9 cellular contexts compared by ENCODE assay signal in genomic region chr14:99524804-99525698, GRCh38. TPM values are rescaled to one million over a fixed set of nuclear protein-coding genes. Genes with fewer than 3 reads are reported as not detected.
A peak's percentile ranks its signal among the peaks of the same experiment; 100 is the strongest.
DNase-seq lines count a peak whose midpoint lies in the region; ATAC-seq and TF ChIP-seq lines count a peak whose summit lies in the region.
"Had no signal": no experiment of that assay in that cellular context is flagged by ENCODE, and none has a peak within 500 bp of the region (broad histone marks: within the 10 kb centered on the region; RNA-seq: fewer than 3 reads in every experiment).

No MANE protein-coding gene starts in this region.

- TF ChIP-seq CTCF in CD8-positive, alpha-beta T cell (IDR thresholded peaks at IDR 0.05), result no peak
- TF ChIP-seq CTCF in brain (conservative IDR thresholded peaks at IDR 0.05), result peak; percentile 42 to 55

- POLR2A ChIA-PET in CD8-positive, alpha-beta T cell (lab: Charles Lee), result interaction anchor here (0.6 to 1.0 kb wide), 3 partner anchors 44 to 79 kb away, joined by 3 to 4 read pairs (median 3); partner anchors contain the start of genes CCDC85C and SETD3

- no peak overlapping the region for H3K23ac ChIP-seq in mesenchymal stem cell (ENCODE audit: low read length in 2 of 2)

- H3K18ac ChIP-seq in mesenchymal stem cell (ENCODE audit: low read depth in 1 of 2, low read length in 2 of 2), result peak overlapping the region in 1 of 2 experiments; percentile 14

- 67% methylated on average over 13 of the region's 17 CpGs for WGBS in mesenchymal stem cell

- H4K20me1 ChIP-seq in Karpas-422 (ENCODE audit: insufficient read depth, low read depth, low read length), result no peaks in the 10 kb centered on the region; the same call in 1 of the 2 replicates

- H3K9me2 ChIP-seq in Karpas-422 (replicated peaks; ENCODE audit: insufficient read depth, low read length), result no peaks in the 10 kb centered on the region

- H3K4me1 Mint-ChIP-seq in CD8-positive, alpha-beta T cell (ENCODE audit: low read depth), result peaks cover 12% of the 10 kb centered on the region
- peaks cover 52% of the 10 kb centered on the region for H3K4me1 Mint-ChIP-seq in brain

- peak overlapping the region; percentile 29 for H4K8ac ChIP-seq in mesenchymal stem cell (ENCODE audit: low read length)

- H3K4me3 Mint-ChIP-seq in CD8-positive, alpha-beta T cell, result peak overlapping the region; percentile 50
- H3K4me3 Mint-ChIP-seq in brain, result peak overlapping the region in 2 of 5 experiments; percentile 65 to 74
- H3K4me3 Mint-ChIP-seq: central memory CD8-positive, alpha-beta T cell had no signal

- peak overlapping the region; percentile 32 for H2BK15ac ChIP-seq in mesenchymal stem cell (ENCODE audit: low read depth, poor library complexity, severe bottlenecking)

- H3K79me1 ChIP-seq in mesenchymal stem cell (replicated peaks; ENCODE audit: low read length, poor library complexity, severe bottlenecking), result no peaks in the 10 kb centered on the region

- no peak overlapping the region for H2BK120ac ChIP-seq in mesenchymal stem cell (ENCODE audit: low read depth, low read length)

- no peak overlapping the region for H3K4me2 ChIP-seq in Karpas-422 (ENCODE audit: low read depth, low read length, poor library complexity, severe bottlenecking)
- H3K4me2 ChIP-seq in mesenchymal stem cell (ENCODE audit: low read length, poor library complexity, severe bottlenecking), result no peak overlapping the region

- H3K9ac ChIP-seq in Karpas-422 (ENCODE audit: low read length) (no peak overlapping the region), mesenchymal stem cell (ENCODE audit: low read length) (no peak overlapping the region)

- peak overlapping the region; percentile 84 for H3K27ac Mint-ChIP-seq in CD8-positive, alpha-beta T cell
- H3K27ac Mint-ChIP-seq in brain, result peak overlapping the region in 4 of 5 experiments; percentile 74 to 98 (median 88)

- no peaks in the 10 kb centered on the region for H3K36me3 ChIP-seq in CD8-positive, alpha-beta T cell (ENCODE audit: insufficient read depth, low read length)
- no peaks in the 10 kb centered on the region for H3K36me3 ChIP-seq in Karpas-422 (ENCODE audit: insufficient read depth, low read length)
- H3K36me3 ChIP-seq in mesenchymal stem cell (ENCODE audit: control insufficient read depth in 1 of 2, insufficient read depth in 2 of 2, low read depth in 1 of 2, low read length in 2 of 2), result no peaks in the 10 kb centered on the region

- H3K27ac ChIP-seq in CD8-positive, alpha-beta T cell (ENCODE audit: low read depth, low read length), result peak overlapping the region; percentile 31
- H3K27ac ChIP-seq in Karpas-422 (ENCODE audit: low read length), result no peak overlapping the region
- no peak overlapping the region for H3K27ac ChIP-seq in mesenchymal stem cell (ENCODE audit: low read length, poor library complexity, severe bottlenecking)

- H2AFZ ChIP-seq in Karpas-422 (ENCODE audit: low read length), result no peak overlapping the region
- H2AFZ ChIP-seq in mesenchymal stem cell (ENCODE audit: low read depth, low read length), result no peak overlapping the region

- H4K91ac ChIP-seq in mesenchymal stem cell (ENCODE audit: low read length), result no peak overlapping the region

- no peaks in the 10 kb centered on the region for H3K27me3 Mint-ChIP-seq in CD8-positive, alpha-beta T cell (ENCODE audit: low read depth)
- H3K27me3 Mint-ChIP-seq in brain, result peaks cover 20% of the 10 kb centered on the region
- H3K27me3 Mint-ChIP-seq: central memory CD8-positive, alpha-beta T cell had no signal

- no peak overlapping the region for H2AK5ac ChIP-seq in mesenchymal stem cell (ENCODE audit: low read length, severe bottlenecking)

- no peak overlapping the region for H2BK5ac ChIP-seq in mesenchymal stem cell (ENCODE audit: low read depth, low read length, poor library complexity, severe bottlenecking)

- ATAC-seq in CD8-positive, alpha-beta T cell, result peak; percentile 70
- no peak for ATAC-seq in GM18511 (IDR thresholded peaks at IDR 0.05; ENCODE audit: unreplicated experiment)

- H3K9me3 ChIP-seq in CD8-positive, alpha-beta T cell (ENCODE audit: low read length), result no peaks in the 10 kb centered on the region
- no peaks in the 10 kb centered on the region for H3K9me3 ChIP-seq in Karpas-422 (ENCODE audit: low read length)
- no peaks in the 10 kb centered on the region for H3K9me3 ChIP-seq in mesenchymal stem cell (ENCODE audit: control insufficient read depth, low read length)

- CTCF ChIA-PET in CD8-positive, alpha-beta T cell (lab: Charles Lee), result interaction anchor here (0.7 to 2.1 kb wide), 2 partner anchors 10 to 104 kb away, joined by 3 to 11 read pairs; no protein-coding TSS in a partner anchor

- H3K36me3 Mint-ChIP-seq in CD8-positive, alpha-beta T cell, result no peaks in the 10 kb centered on the region
- no peaks in the 10 kb centered on the region for H3K36me3 Mint-ChIP-seq in brain

- H3K79me2 ChIP-seq in Karpas-422 (ENCODE audit: low read length), result no peaks in the 10 kb centered on the region

- H3K27me3 ChIP-seq in CD8-positive, alpha-beta T cell (ENCODE audit: insufficient read depth, low read length), result no peaks in the 10 kb centered on the region
- H3K27me3 ChIP-seq in Karpas-422 (ENCODE audit: low read length), result no peaks in the 10 kb centered on the region
- H3K27me3 ChIP-seq in mesenchymal stem cell (ENCODE audit: control insufficient read depth in 1 of 2, insufficient read depth in 1 of 2, low read length in 2 of 2), result peaks cover 0 to 15% of the 10 kb centered on the region in 2 experiments

- intact Hi-C loops in CD8-positive, alpha-beta T cell (cut with DNase I, micrococcal nuclease), result no loop called here

- no peaks in the 10 kb centered on the region for H3K9me3 Mint-ChIP-seq in CD8-positive, alpha-beta T cell
- H3K9me3 Mint-ChIP-seq in brain, result peaks cover 0 to 2% (median 0%) of the 10 kb centered on the region in 5 experiments
- H3K9me3 Mint-ChIP-seq: central memory CD8-positive, alpha-beta T cell had no signal

- no peak overlapping the region for H3K4me3 ChIP-seq in CD8-positive, alpha-beta T cell (ENCODE audit: low read depth, low read length)
- H3K4me3 ChIP-seq in Karpas-422 (ENCODE audit: low read length) (no peak overlapping the region), mesenchymal stem cell (ENCODE audit: insufficient read depth in 1 of 2, low read depth in 1 of 2, low read length in 2 of 2) (no peak overlapping the region)

- peak in 1 of 7 experiments; percentile 13 for DNase-seq in CD8-positive, alpha-beta T cell
- peak; percentile 60 for DNase-seq in Karpas-422
- DNase-seq in mesenchymal stem cell, result peak; percentile 42
- no peak for DNase-seq in NCI-H1048 (lab: John Stamatoyannopoulos, UW)
- no peak for DNase-seq in NCI-H1092 (lab: John Stamatoyannopoulos, UW)
- no peak for DNase-seq in AML-193 (lab: John Stamatoyannopoulos, UW)

- H3K4ac ChIP-seq in mesenchymal stem cell (ENCODE audit: low read depth in 1 of 2, low read length in 2 of 2), result no peak overlapping the region

- no peak overlapping the region for H3K14ac ChIP-seq in mesenchymal stem cell (ENCODE audit: low read length in 2 of 2)

- H2BK12ac ChIP-seq in mesenchymal stem cell (ENCODE audit: low read length in 2 of 2), result no peak overlapping the region

- H3K4me1 ChIP-seq in CD8-positive, alpha-beta T cell (ENCODE audit: insufficient read depth, low read length), result peaks cover 20% of the 10 kb centered on the region
- H3K4me1 ChIP-seq in Karpas-422 (ENCODE audit: low read length) (peaks cover 11% of the 10 kb centered on the region), mesenchymal stem cell (ENCODE audit: control insufficient read depth, insufficient read depth, low read depth, low read length) (peaks cover 46% of the 10 kb centered on the region)

RNA-seq across cellular contexts. Expression of gene CCNK, which starts 43.8 kb away (rescaled TPM):
- total RNA-seq in CD8-positive, alpha-beta T cell, result 100 to 1,000 TPM; 171 to 177 TPM
- total RNA-seq in Karpas-422 (2014; rRNA removed; shearing (Covaris generic); ENCODE audit: low replicate concordance), result 46.1 and 69.4 TPM in 2 replicates
- 48.7 TPM for polyA plus RNA-seq in brain (ENCODE audit: insufficient read depth, low read depth, low replicate concordance)
- 60.7 TPM for polyA plus RNA-seq in mesenchymal stem cell (2013, experiment 1 of 2)
- polyA plus RNA-seq in mesenchymal stem cell (2013, experiment 2 of 2), result 59.2 TPM

RNA-seq across cellular contexts. Expression of gene SETD3, which starts 44.4 kb away (rescaled TPM):
- 10 to 100 TPM; 40.3 to 45.6 TPM for total RNA-seq in CD8-positive, alpha-beta T cell
- 72.3 and 90.3 TPM in 2 replicates for total RNA-seq in Karpas-422 (2014; rRNA removed; shearing (Covaris generic); ENCODE audit: low replicate concordance)
- 41.2 TPM for polyA plus RNA-seq in brain (ENCODE audit: insufficient read depth, low read depth, low replicate concordance)
- polyA plus RNA-seq in mesenchymal stem cell (2013, experiment 1 of 2), result 32.0 TPM
- polyA plus RNA-seq in mesenchymal stem cell (2013, experiment 2 of 2), result 31.1 TPM

Comparison
In these comparisons a context has a peak if more than half of its experiments do, and no peak if none do; other contexts are left out.
1. DNase-seq: peak in Karpas-422 (single experiment) and mesenchymal stem cell (single experiment); none in NCI-H1048 (single experiment), NCI-H1092 (single experiment) and AML-193 (0 of 2).